ENCODE assay signal across 8 cellular contexts in the genomic region with DNA sequence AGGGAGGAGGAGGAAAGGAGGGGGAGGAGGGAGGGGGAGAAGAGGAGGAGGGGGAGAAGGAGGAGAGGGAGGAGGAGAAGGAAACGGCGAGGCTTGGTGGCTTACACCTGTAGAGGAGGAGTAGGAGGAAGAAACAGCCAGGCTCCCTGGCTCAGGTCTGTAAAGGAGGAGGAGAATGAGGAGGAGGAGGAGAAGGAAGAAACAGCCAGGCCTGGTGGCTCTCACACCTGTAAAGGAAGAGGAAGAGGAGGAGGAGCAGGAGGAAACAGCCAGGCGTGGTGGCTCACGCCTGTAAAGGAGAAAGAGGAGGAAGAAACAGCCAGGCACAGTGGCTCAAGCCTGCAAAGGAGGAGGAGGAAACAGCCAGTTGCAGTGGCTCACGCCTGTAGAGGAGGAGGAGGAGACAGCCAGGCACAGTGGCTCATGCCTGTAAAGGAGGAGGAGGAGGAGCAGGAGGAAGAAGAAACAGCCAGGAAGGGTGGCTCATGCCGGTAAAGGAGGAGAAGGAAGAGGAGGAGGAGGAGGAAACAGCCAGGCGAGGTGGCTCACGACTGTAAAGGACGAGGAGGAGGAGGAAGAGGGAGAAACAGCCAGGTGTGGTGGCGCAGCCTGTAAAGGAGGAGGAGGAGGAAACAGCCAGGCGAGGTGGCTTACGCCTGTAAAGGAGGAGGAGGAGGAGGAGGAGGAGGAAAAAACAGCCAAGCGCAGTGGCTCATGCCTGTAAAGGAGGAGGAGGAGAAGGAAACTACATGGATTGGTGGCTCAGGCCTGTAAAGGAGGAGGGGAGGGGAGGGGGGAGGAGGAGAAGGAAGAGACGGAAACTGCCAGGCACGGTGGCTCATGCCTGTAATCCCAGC. TPM values are rescaled to one million over a fixed set of nuclear protein-coding genes. Genes with fewer than 3 reads are reported as not detected.
DNase-seq lines count a peak whose midpoint lies in the region; ATAC-seq and TF ChIP-seq lines count a peak whose summit lies in the region.

No MANE protein-coding gene starts in this region.

- 10% methylated on average over 15 of the region's 15 CpGs for WGBS in liver

- peak in 1 of 2 donors; percentile 8 for TF ChIP-seq RAD21 in liver (IDR thresholded peaks at IDR 0.05)

- peak overlapping the region; percentile 68 for H3K4me3 Mint-ChIP-seq in stimulated activated effector memory CD8-positive, alpha-beta T cell treated with anti-CD3 and anti-CD28 coated beads, Interleukin-12 subunit alpha, Interleukin-12 subunit beta, amount 100 ng/mL, for 72 hours

- peak overlapping the region; percentile 50 for H3K4me3 ChIP-seq in WI38 (ENCODE audit: low read depth, low read length)
- H3K4me3 ChIP-seq in colonic mucosa, result peak overlapping the region; percentile 7
- peak overlapping the region in 1 of 3 donors; percentile 15 for H3K4me3 ChIP-seq in liver (ENCODE audit: low read depth in 1 of 3, low read length in 3 of 3)

- H3K27ac Mint-ChIP-seq in stimulated activated effector memory CD8-positive, alpha-beta T cell treated with anti-CD3 and anti-CD28 coated beads, Interleukin-12 subunit alpha, Interleukin-12 subunit beta, amount 100 ng/mL, for 72 hours, result peak overlapping the region; percentile 94

- no peaks in the 10 kb centered on the region for H3K36me3 Mint-ChIP-seq in stimulated activated effector memory CD8-positive, alpha-beta T cell treated with anti-CD3 and anti-CD28 coated beads, Interleukin-12 subunit alpha, Interleukin-12 subunit beta, amount 100 ng/mL, for 72 hours

- intact Hi-C loops in colonic mucosa (cut with DNase I), result no loop called here

- TF ChIP-seq CTCF in WI38 (IDR thresholded peaks at IDR 0.05; ENCODE audit: low read depth, low read length) (no peak), colonic mucosa (IDR thresholded peaks at IDR 0.05) (no peak), liver (IDR thresholded peaks at IDR 0.05; ENCODE audit: low read depth, low read length, missing input control) (no peak)

- ATAC-seq in HG02884 (IDR thresholded peaks at IDR 0.05; ENCODE audit: unreplicated experiment), result peak; percentile 69
- ATAC-seq in stimulated activated effector memory CD8-positive, alpha-beta T cell treated with anti-CD3 and anti-CD28 coated beads, Interleukin-12 subunit alpha, Interleukin-12 subunit beta, amount 100 ng/mL, for 72 hours, result peak; percentile 88

- no peaks in the 10 kb centered on the region for H3K9me3 Mint-ChIP-seq in stimulated activated effector memory CD8-positive, alpha-beta T cell treated with anti-CD3 and anti-CD28 coated beads, Interleukin-12 subunit alpha, Interleukin-12 subunit beta, amount 100 ng/mL, for 72 hours

- H3K9me3 ChIP-seq in colonic mucosa (no peaks in the 10 kb centered on the region), liver (ENCODE audit: control insufficient read depth in 4 of 4, low read length in 3 of 4) (no peaks in the 10 kb centered on the region)

- H3K4me1 Mint-ChIP-seq in stimulated activated effector memory CD8-positive, alpha-beta T cell treated with anti-CD3 and anti-CD28 coated beads, Interleukin-12 subunit alpha, Interleukin-12 subunit beta, amount 100 ng/mL, for 72 hours, result peaks cover 13% of the 10 kb centered on the region

- H3K4me1 ChIP-seq in colonic mucosa (no peaks in the 10 kb centered on the region), liver (ENCODE audit: control insufficient read depth in 4 of 4, insufficient read depth in 4 of 4, low read length in 3 of 4) (peaks cover 0 to 7% (median 5%) of the 10 kb centered on the region in 4 donors)

- DNase-seq in NCI-H2107 treated with DMSO at 0.1 percent for 48 hours (lab: John Stamatoyannopoulos, UW; ENCODE audit: unreplicated experiment), result peak; percentile 72
- no peak for DNase-seq in NCI-H2107 (lab: John Stamatoyannopoulos, UW)
- DNase-seq in NCI-H2171 treated with DMSO at 0.1 percent for 48 hours (lab: John Stamatoyannopoulos, UW), result peak; percentile 81
- peak; percentile 91 for DNase-seq in colonic mucosa
- peak in 1 of 2 donors; percentile 61 for DNase-seq in stimulated activated effector memory CD8-positive, alpha-beta T cell treated with anti-CD3 and anti-CD28 coated beads, Interleukin-12 subunit alpha, Interleukin-12 subunit beta, amount 100 ng/mL, for 72 hours (ENCODE audit: low spot score in 2 of 2)

- H3K27ac ChIP-seq in colonic mucosa (peak overlapping the region; percentile 87), liver (ENCODE audit: low read depth in 1 of 2, low read length in 2 of 2) (peak overlapping the region; percentile 67 to 77)

- H3K9ac ChIP-seq in colonic mucosa (ENCODE audit: low read depth in 2 of 2, low read length in 2 of 2) (peak overlapping the region; percentile 62 to 67), liver (ENCODE audit: low read depth in 1 of 2, low read length in 2 of 2) (peak overlapping the region in 1 of 2 donors; percentile 16)

- H3K27me3 ChIP-seq in colonic mucosa (no peaks in the 10 kb centered on the region), liver (ENCODE audit: control insufficient read depth in 4 of 4, insufficient read depth in 4 of 4, low read length in 3 of 4) (no peaks in the 10 kb centered on the region)

- H3K36me3 ChIP-seq in colonic mucosa (no peaks in the 10 kb centered on the region), liver (ENCODE audit: control insufficient read depth in 4 of 4, insufficient read depth in 3 of 4, low read depth in 1 of 4, low read length in 3 of 4) (peaks cover 0 to 8% (median 3%) of the 10 kb centered on the region in 4 donors)

TF ChIP-seq in liver, 16 proteins besides CTCF, POLR2A, EP300 and RAD21:
- TF ChIP-seq FOXA2 (IDR thresholded peaks at IDR 0.05) (no peak), JUND (IDR thresholded peaks at IDR 0.05) (no peak), HNF4A (conservative IDR thresholded peaks at IDR 0.05) (no peak), TAF1 (conservative IDR thresholded peaks at IDR 0.05) (no peak), GABPA (IDR thresholded peaks at IDR 0.05 in 1 of 2, conservative IDR thresholded peaks at IDR 0.05 in 1 of 2) (no peak), NR2F2 (IDR thresholded peaks at IDR 0.05) (no peak), HNF4G (IDR thresholded peaks at IDR 0.05) (no peak), FOXA1 (IDR thresholded peaks at IDR 0.05) (no peak), EGR1 (IDR thresholded peaks at IDR 0.05; ENCODE audit: low read depth in 2 of 2) (no peak), SP1 (IDR thresholded peaks at IDR 0.05) (no peak), RXRA (IDR thresholded peaks at IDR 0.05) (no peak), YY1 (IDR thresholded peaks at IDR 0.05) (no peak)
- TF ChIP-seq, protein P1, sequence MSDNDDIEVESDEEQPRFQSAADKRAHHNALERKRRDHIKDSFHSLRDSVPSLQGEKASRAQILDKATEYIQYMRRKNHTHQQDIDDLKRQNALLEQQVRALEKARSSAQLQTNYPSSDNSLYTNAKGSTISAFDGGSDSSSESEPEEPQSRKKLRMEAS (IDR thresholded peaks at IDR 0.05), result no peak
- TF ChIP-seq, protein P2, sequence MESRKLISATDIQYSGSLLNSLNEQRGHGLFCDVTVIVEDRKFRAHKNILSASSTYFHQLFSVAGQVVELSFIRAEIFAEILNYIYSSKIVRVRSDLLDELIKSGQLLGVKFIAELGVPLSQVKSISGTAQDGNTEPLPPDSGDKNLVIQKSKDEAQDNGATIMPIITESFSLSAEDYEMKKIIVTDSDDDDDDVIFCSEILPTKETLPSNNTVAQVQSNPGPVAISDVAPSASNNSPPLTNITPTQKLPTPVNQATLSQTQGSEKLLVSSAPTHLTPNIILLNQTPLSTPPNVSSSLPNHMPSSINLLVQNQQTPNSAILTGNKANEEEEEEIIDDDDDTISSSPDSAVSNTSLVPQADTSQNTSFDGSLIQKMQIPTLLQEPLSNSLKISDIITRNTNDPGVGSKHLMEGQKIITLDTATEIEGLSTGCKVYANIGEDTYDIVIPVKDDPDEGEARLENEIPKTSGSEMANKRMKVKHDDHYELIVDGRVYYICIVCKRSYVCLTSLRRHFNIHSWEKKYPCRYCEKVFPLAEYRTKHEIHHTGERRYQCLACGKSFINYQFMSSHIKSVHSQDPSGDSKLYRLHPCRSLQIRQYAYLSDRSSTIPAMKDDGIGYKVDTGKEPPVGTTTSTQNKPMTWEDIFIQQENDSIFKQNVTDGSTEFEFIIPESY (IDR thresholded peaks at IDR 0.05), result no peak
- TF ChIP-seq, protein P3, sequence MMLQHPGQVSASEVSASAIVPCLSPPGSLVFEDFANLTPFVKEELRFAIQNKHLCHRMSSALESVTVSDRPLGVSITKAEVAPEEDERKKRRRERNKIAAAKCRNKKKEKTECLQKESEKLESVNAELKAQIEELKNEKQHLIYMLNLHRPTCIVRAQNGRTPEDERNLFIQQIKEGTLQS (IDR thresholded peaks at IDR 0.05), result no peak
- TF ChIP-seq, protein P4, sequence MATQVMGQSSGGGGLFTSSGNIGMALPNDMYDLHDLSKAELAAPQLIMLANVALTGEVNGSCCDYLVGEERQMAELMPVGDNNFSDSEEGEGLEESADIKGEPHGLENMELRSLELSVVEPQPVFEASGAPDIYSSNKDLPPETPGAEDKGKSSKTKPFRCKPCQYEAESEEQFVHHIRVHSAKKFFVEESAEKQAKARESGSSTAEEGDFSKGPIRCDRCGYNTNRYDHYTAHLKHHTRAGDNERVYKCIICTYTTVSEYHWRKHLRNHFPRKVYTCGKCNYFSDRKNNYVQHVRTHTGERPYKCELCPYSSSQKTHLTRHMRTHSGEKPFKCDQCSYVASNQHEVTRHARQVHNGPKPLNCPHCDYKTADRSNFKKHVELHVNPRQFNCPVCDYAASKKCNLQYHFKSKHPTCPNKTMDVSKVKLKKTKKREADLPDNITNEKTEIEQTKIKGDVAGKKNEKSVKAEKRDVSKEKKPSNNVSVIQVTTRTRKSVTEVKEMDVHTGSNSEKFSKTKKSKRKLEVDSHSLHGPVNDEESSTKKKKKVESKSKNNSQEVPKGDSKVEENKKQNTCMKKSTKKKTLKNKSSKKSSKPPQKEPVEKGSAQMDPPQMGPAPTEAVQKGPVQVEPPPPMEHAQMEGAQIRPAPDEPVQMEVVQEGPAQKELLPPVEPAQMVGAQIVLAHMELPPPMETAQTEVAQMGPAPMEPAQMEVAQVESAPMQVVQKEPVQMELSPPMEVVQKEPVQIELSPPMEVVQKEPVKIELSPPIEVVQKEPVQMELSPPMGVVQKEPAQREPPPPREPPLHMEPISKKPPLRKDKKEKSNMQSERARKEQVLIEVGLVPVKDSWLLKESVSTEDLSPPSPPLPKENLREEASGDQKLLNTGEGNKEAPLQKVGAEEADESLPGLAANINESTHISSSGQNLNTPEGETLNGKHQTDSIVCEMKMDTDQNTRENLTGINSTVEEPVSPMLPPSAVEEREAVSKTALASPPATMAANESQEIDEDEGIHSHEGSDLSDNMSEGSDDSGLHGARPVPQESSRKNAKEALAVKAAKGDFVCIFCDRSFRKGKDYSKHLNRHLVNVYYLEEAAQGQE (IDR thresholded peaks at IDR 0.05), result no peak

RNA-seq across cellular contexts. Expression of a gene that starts 14.9 kb away (rescaled TPM):
- total RNA-seq in colonic mucosa (10 to 100 TPM; 33.0 to 34.4 TPM), liver (10 to 100 TPM; 13.0 to 52.6 TPM)
- polyA plus RNA-seq in liver, result 10 to 100 TPM; 16.6 to 20.2 TPM

RNA-seq across cellular contexts. Expression of a gene that starts 24.2 kb away (rescaled TPM):
- 100 to 1,000 TPM; 134 to 144 TPM for total RNA-seq in colonic mucosa
- 100 to 1,000 TPM in 1 of 2 donors, 10 to 100 TPM in 1; 60.3 to 272 TPM for total RNA-seq in liver
- 100 to 1,000 TPM; 234 to 270 TPM for polyA plus RNA-seq in liver
